ENCODE assay signal across 7 cellular contexts in the genomic region with DNA sequence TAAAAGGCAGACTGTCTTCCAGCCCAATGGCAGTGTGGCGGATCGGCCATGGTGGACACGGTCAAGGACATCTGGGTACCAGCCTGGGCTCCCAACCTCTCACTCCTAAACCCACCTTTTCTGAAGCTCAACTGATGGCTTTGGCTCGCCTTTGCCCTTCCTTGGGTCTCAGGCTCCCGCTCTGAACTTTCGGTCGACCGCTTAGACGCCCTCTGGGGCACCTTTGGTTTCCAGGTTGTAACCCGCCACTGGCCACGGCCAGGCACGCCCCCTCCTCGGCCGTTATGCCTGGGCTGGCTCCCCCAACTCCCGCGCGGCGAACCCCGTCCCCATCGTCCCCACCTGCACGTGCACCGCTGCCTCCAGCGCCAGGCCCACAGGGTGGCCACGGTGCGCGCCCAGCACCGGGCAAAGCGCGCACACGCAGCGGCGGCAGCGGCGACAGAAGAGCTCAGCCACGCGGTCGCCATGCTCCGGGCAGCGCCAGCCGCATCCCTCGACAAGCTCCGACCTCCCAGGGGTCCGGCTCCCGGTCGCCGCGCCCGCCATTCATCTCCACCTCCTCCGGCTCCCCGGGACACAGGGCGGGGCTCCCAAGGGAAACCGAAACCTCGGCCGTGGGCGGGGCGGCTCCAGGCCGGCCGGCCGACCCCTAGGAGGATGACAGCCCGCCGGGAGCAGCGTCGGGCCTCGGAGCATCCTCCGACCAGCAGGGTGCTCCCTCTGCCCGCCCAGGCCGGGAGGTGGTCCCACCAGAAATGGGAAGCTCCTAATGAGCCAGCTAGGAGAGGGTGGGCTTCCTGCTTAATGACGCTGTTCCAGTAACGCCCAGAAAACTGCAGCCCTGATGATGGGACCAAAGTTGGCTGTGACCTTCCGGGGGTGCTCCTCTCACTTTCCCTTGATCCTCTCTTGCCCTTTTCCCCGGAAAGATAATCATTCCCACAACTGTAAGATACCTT. TPM values are rescaled to one million over a fixed set of nuclear protein-coding genes. Genes with fewer than 3 reads are reported as not detected.
DNase-seq lines count a peak whose midpoint lies in the region; ATAC-seq and TF ChIP-seq lines count a peak whose summit lies in the region.

A gene with protein sequence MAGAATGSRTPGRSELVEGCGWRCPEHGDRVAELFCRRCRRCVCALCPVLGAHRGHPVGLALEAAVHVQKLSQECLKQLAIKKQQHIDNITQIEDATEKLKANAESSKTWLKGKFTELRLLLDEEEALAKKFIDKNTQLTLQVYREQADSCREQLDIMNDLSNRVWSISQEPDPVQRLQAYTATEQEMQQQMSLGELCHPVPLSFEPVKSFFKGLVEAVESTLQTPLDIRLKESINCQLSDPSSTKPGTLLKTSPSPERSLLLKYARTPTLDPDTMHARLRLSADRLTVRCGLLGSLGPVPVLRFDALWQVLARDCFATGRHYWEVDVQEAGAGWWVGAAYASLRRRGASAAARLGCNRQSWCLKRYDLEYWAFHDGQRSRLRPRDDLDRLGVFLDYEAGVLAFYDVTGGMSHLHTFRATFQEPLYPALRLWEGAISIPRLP (minus strand): TSS at position 583 of the 962 bp plus-strand sequence. CDS start 34 bp downstream, at position 549.

- WGBS in lower leg skin, 2 donors, result 10 to 13% methylated on average over 37 to 40 of the region's 71 CpGs

- H3K4me3 ChIP-seq in lower leg skin (ENCODE audit: low read depth, poor library complexity, severe bottlenecking), result peak within 1 kb of the TSS; percentile 56

- no peak for TF ChIP-seq CTCF in lower leg skin (IDR thresholded peaks at IDR 0.05)

- TF ChIP-seq POLR2A in lower leg skin (IDR thresholded peaks at IDR 0.05), result no peak

- DNase-seq in NCI-H1694 treated with DMSO at 0.1 percent for 48 hours (lab: John Stamatoyannopoulos, UW) (peak; percentile 59), dermis blood vessel endothelial cell (peak; percentile 53), lower leg skin (ENCODE audit: low spot score in 2 of 2) (no peak)
- DNase-seq in activated CD4-positive, CD25-positive, alpha-beta regulatory T cell treated with anti-CD3 and anti-CD28 coated beads, Interleukin-2, amount 50 U/mL, for 72 hours, result peak; percentile 71
- DNase-seq in stimulated activated CD4-positive, alpha-beta T cell treated with anti-CD3 and anti-CD28 coated beads, TNF-alpha, amount 100 ng/mL, for 48 hours (ENCODE audit: low read depth in 3 of 3), result peak in 2 of 3 donors; percentile 37 to 46

- intact Hi-C loops in lower leg skin (cut with DNase I; ENCODE audit: low total_unique reads), result loop anchor here (5.0 kb wide), 1 partner anchor 148 kb away; no protein-coding TSS in a partner anchor

- peak; percentile 64 for ATAC-seq in GM18502 (IDR thresholded peaks at IDR 0.05; ENCODE audit: poor library complexity, unreplicated experiment)
- ATAC-seq in HG02623 (IDR thresholded peaks at IDR 0.05; ENCODE audit: unreplicated experiment), result peak; percentile 59

RNA-seq across cellular contexts. Expression of the gene that starts here (rescaled TPM):
- total RNA-seq in dermis blood vessel endothelial cell (1.5 and 4.8 TPM in 2 replicates), lower leg skin (10 to 100 TPM; 12.0 to 17.5 (median 16.3) TPM)

Comparison
In these comparisons a context has a peak if more than half of its experiments do, and no peak if none do; other contexts are left out.
1. DNase-seq: peak in NCI-H1694 treated with DMSO at 0.1 percent for 48 hours (single experiment), activated CD4-positive, CD25-positive, alpha-beta regulatory T cell treated with anti-CD3 and anti-CD28 coated beads, Interleukin-2, amount 50 U/mL, for 72 hours (single experiment), dermis blood vessel endothelial cell (single experiment) and stimulated activated CD4-positive, alpha-beta T cell treated with anti-CD3 and anti-CD28 coated beads, TNF-alpha, amount 100 ng/mL, for 48 hours (2 of 3); none in lower leg skin (0 of 2).